20 cellular contexts compared by ENCODE assay signal in genomic region chr12:76038176-76038575, GRCh38.
"Had no signal": no experiment of that assay in that cellular context is flagged by ENCODE, and none has a peak within 500 bp of the region (broad histone marks: within the 10 kb centered on the region; RNA-seq: fewer than 3 reads in every experiment).

No MANE protein-coding gene starts in this region.

- H3K4me3 Mint-ChIP-seq: activated B cell treated with CpG ODN at 0.5 μM for 24 hours; activated CD4-positive, alpha-beta T cell treated with anti-CD3 and anti-CD28 coated beads, Interleukin-2, amount 10 ng/mL, durations not matched to agents 24 days and 14 days; activated naive CD4-positive, alpha-beta T cell treated with anti-CD3 and anti-CD28 coated beads for 36 hours; naive thymus-derived CD8-positive, alpha-beta T cell had no signal

- ATAC-seq: activated T-helper 17 cell treated with anti-CD3 and anti-CD28 coated beads, Interleukin-2, amount 50 U/mL, for 72 hours; body of pancreas; left ventricle myocardium superior; naive thymus-derived CD8-positive, alpha-beta T cell; T-helper 17 cell had no signal

- H3K36me3 ChIP-seq: adrenal gland, prostate gland, right lobe of liver had no signal

- H3K9me3 Mint-ChIP-seq: activated B cell treated with CpG ODN at 0.5 μM for 24 hours; activated CD4-positive, alpha-beta T cell treated with anti-CD3 and anti-CD28 coated beads, Interleukin-2, amount 10 ng/mL, durations not matched to agents 24 days and 14 days; activated naive CD4-positive, alpha-beta T cell treated with anti-CD3 and anti-CD28 coated beads for 36 hours; activated T-helper 17 cell treated with anti-CD3 and anti-CD28 coated beads, Interleukin-2, amount 50 U/mL, for 72 hours; naive thymus-derived CD8-positive, alpha-beta T cell had no signal

- H3K9me3 ChIP-seq: adrenal gland, body of pancreas, prostate gland, right lobe of liver had no signal

- H3K4me1 ChIP-seq: prostate gland had no signal

- DNase-seq: activated B cell treated with CpG ODN at 0.5 μM for 24 hours; activated CD4-positive, alpha-beta T cell treated with anti-CD3 and anti-CD28 coated beads, Interleukin-2, amount 10 ng/mL, durations not matched to agents 24 days and 14 days; activated naive CD4-positive, alpha-beta T cell treated with anti-CD3 and anti-CD28 coated beads for 36 hours; adrenal gland; body of pancreas; central memory CD4-positive, alpha-beta T cell; effector CD8-positive, alpha-beta T cell; erythroblast; hippocampal formation; left ventricle myocardium superior; midbrain; naive thymus-derived CD8-positive, alpha-beta T cell; nucleus accumbens; right lobe of liver; stimulated activated CD4-positive, alpha-beta T cell treated with anti-CD3 and anti-CD28 coated beads, Interleukin-2, amount 100 ng/mL, for 24 hours; stimulated activated naive CD4-positive, alpha-beta T cell; T-helper 17 cell had no signal

- H3K27me3 Mint-ChIP-seq: activated B cell treated with CpG ODN at 0.5 μM for 24 hours; activated CD4-positive, alpha-beta T cell treated with anti-CD3 and anti-CD28 coated beads, Interleukin-2, amount 10 ng/mL, durations not matched to agents 24 days and 14 days; activated T-helper 17 cell treated with anti-CD3 and anti-CD28 coated beads, Interleukin-2, amount 50 U/mL, for 72 hours; naive thymus-derived CD8-positive, alpha-beta T cell; T-helper 17 cell had no signal

- H3K27me3 ChIP-seq: adrenal gland, body of pancreas, right lobe of liver had no signal

- H3K27ac ChIP-seq: adrenal gland, body of pancreas, coronary artery, prostate gland, right lobe of liver had no signal

- H3K27ac Mint-ChIP-seq: activated B cell treated with CpG ODN at 0.5 μM for 24 hours; activated CD4-positive, alpha-beta T cell treated with anti-CD3 and anti-CD28 coated beads, Interleukin-2, amount 10 ng/mL, durations not matched to agents 24 days and 14 days; activated naive CD4-positive, alpha-beta T cell treated with anti-CD3 and anti-CD28 coated beads for 36 hours; T-helper 17 cell had no signal

- H3K4me3 ChIP-seq: adrenal gland, body of pancreas, coronary artery, prostate gland, right lobe of liver had no signal

- H3K36me3 Mint-ChIP-seq: naive thymus-derived CD8-positive, alpha-beta T cell had no signal
